ENCODE assay signal across 17 cellular contexts in the genomic region with DNA sequence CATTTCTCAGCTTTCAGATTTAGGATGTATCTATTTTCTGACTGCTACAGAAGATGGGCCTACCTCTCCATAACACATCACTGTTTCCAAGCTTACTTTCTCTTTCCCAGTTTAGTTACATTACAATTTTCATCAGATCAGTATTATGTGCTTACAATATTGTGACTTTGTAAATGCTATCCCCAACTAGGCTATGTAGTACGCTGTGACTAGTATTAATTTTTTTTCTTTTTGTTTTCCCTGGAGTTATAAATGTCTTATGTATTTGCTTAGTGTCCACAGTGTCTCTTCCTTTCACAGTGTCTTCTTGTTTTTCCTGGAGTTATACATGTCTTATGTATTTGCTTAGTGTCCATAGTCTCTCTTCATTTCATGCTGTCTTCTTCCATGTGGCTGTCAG.
A peak's percentile ranks its signal among the peaks of the same experiment; 100 is the strongest.
DNase-seq lines count a peak whose midpoint lies in the region; ATAC-seq and TF ChIP-seq lines count a peak whose summit lies in the region.
"Had no signal": no experiment of that assay in that cellular context is flagged by ENCODE, and none has a peak within 500 bp of the region (broad histone marks: within the 10 kb centered on the region; RNA-seq: fewer than 3 reads in every experiment).

No MANE protein-coding gene starts in this region.

- H3K27me3 ChIP-seq in mammary epithelial cell (ENCODE audit: insufficient read depth, low read length), result no peaks in the 10 kb centered on the region
- H3K27me3 ChIP-seq: BLaER1 treated with 17β-estradiol and CSF1 and Interleukin-3, amounts not matched to agents 10 nM and 100 nM had no signal

- no peaks in the 10 kb centered on the region for H3K36me3 ChIP-seq in mammary epithelial cell (ENCODE audit: insufficient read depth, low read length)
- H3K36me3 ChIP-seq: BLaER1 treated with 17β-estradiol and CSF1 and Interleukin-3, amounts not matched to agents 10 nM and 100 nM had no signal

- in situ Hi-C loops in mammary epithelial cell (cut with MboI; ENCODE audit: low sequenced_read_pairs in 2 of 2), result no loop called here

- H3K79me2 ChIP-seq in mammary epithelial cell (ENCODE audit: insufficient read depth, low read length), result no peaks in the 10 kb centered on the region

- peaks cover 16% of the 10 kb centered on the region for H3K9me3 Mint-ChIP-seq in MCF 10A (ENCODE audit: unreplicated experiment)

- POLR2A ChIA-PET in MCF 10A (lab: Yijun Ruan, JAX), result interaction anchor here (5.1 kb wide), 1 partner anchor 34 kb away, joined by 29 read pairs; no protein-coding TSS in a partner anchor

- H3K4me1 ChIP-seq in mammary epithelial cell (ENCODE audit: insufficient read depth, low read length), result no peaks in the 10 kb centered on the region

- CTCF ChIA-PET in MCF 10A (lab: Yijun Ruan, JAX) (interaction anchor here (0.6 to 2.0 kb wide), 8 partner anchors 9 to 1261 kb away, joined by 3 to 12 read pairs (median 4); no protein-coding TSS in a partner anchor), mammary epithelial cell (lab: Charles Lee; ENCODE audit: low non-redundant PET) (no interaction called here)

- peaks cover 41% of the 10 kb centered on the region for H3K4me1 Mint-ChIP-seq in MCF 10A (ENCODE audit: insufficient read depth, unreplicated experiment)
- H3K4me1 Mint-ChIP-seq: B cell had no signal

- BruUV-seq in MCF 10A (replicated peaks; lab: Mats Ljungman, UMichigan) (no TSS peak), mammary epithelial cell (replicated peaks; lab: Mats Ljungman, UMichigan) (no TSS peak)

- H3K27ac ChIP-seq in mammary epithelial cell (ENCODE audit: insufficient read depth, low read depth, low read length) (no peak overlapping the region), epithelial cell of prostate (peak overlapping the region; percentile 71)
- H3K27ac ChIP-seq: 22Rv1; A549; BLaER1 treated with 17β-estradiol and CSF1 and Interleukin-3, amounts not matched to agents 10 nM and 100 nM; C4-2B had no signal

- H3K27ac Mint-ChIP-seq in MCF 10A (ENCODE audit: low read depth, unreplicated experiment), result peak overlapping the region; percentile 68
- H3K27ac Mint-ChIP-seq: B cell; CD4-positive, alpha-beta T cell; CD8-positive, alpha-beta T cell had no signal

- H4K20me1 ChIP-seq in mammary epithelial cell (ENCODE audit: insufficient read depth, low read length), result no peaks in the 10 kb centered on the region
- H4K20me1 ChIP-seq: BLaER1 treated with 17β-estradiol and CSF1 and Interleukin-3, amounts not matched to agents 10 nM and 100 nM had no signal

- 72% methylated on average over 1 of the region's 1 CpG for WGBS in mammary epithelial cell (ENCODE audit: low coverage, missing lambda C conversion rate)

- DNase-seq in MCF 10A (ENCODE audit: unreplicated experiment), result no peak
- DNase-seq in mammary epithelial cell, result no peak
- no peak for DNase-seq in epithelial cell of prostate (ENCODE audit: low read depth, low spot score)
- DNase-seq in nucleus accumbens (lab: John Stamatoyannopoulos, UW), result no peak
- DNase-seq: AML-193; Caco-2; Calu3; CD4-positive, alpha-beta T cell; CD8-positive, alpha-beta T cell; DMS79 treated with DMSO at 0.1 percent for 48 hours; GF-D8 had no signal

- dilution Hi-C loops in mammary epithelial cell (cut with HindIII; ENCODE audit: low sequenced_read_pairs), result no loop called here

- TF ChIP-seq CTCF in MCF 10A (IDR thresholded peaks at IDR 0.05; ENCODE audit: unreplicated experiment) (no peak), mammary epithelial cell (conservative IDR thresholded peaks at IDR 0.05 in 1 of 2, IDR thresholded peaks at IDR 0.05 in 1 of 2; ENCODE audit: extremely low read depth in 1 of 2, insufficient read depth in 1 of 2, low read depth in 1 of 2, low read length in 2 of 2) (no peak)

- no peak overlapping the region for H3K9ac ChIP-seq in mammary epithelial cell (ENCODE audit: insufficient read depth, low read length)
- H3K9ac ChIP-seq: BLaER1 treated with 17β-estradiol and CSF1 and Interleukin-3, amounts not matched to agents 10 nM and 100 nM had no signal

- no peaks in the 10 kb centered on the region for H3K27me3 Mint-ChIP-seq in MCF 10A (ENCODE audit: insufficient read depth, unreplicated experiment)
- H3K27me3 Mint-ChIP-seq: B cell had no signal

- peaks cover 8% of the 10 kb centered on the region for H3K36me3 Mint-ChIP-seq in MCF 10A (ENCODE audit: insufficient read depth, unreplicated experiment)
- H3K36me3 Mint-ChIP-seq: CD8-positive, alpha-beta T cell had no signal

- peaks cover 14% of the 10 kb centered on the region for H3K9me3 ChIP-seq in mammary epithelial cell (replicated peaks; ENCODE audit: insufficient read depth, low read length)
- H3K9me3 ChIP-seq: Caco-2 had no signal

- H2AFZ ChIP-seq in mammary epithelial cell (ENCODE audit: low read depth, low read length), result no peak overlapping the region

- no peak overlapping the region for H3K4me2 ChIP-seq in mammary epithelial cell (ENCODE audit: insufficient read depth, low read depth, low read length)
- H3K4me2 ChIP-seq: A549 had no signal

- no peak for ATAC-seq in HG02610 (IDR thresholded peaks at IDR 0.05; ENCODE audit: unreplicated experiment)
- ATAC-seq: A549; CD8-positive, alpha-beta T cell had no signal

- no peak overlapping the region for H3K4me3 ChIP-seq in mammary epithelial cell (replicated peaks in 1 of 3; ENCODE audit: insufficient read depth in 1 of 3, low read depth in 2 of 3, low read length in 3 of 3)
- H3K4me3 ChIP-seq: A549; BLaER1 treated with 17β-estradiol and CSF1 and Interleukin-3, amounts not matched to agents 10 nM and 100 nM had no signal

- intact Hi-C loops in MCF 10A (cut with micrococcal nuclease) (no loop called here), mammary epithelial cell (cut with micrococcal nuclease) (no loop called here)

- no peak overlapping the region for H3K4me3 Mint-ChIP-seq in MCF 10A (ENCODE audit: unreplicated experiment)
- H3K4me3 Mint-ChIP-seq: B cell; CD4-positive, alpha-beta T cell; CD8-positive, alpha-beta T cell had no signal
